In genomic region chrX:123184199-123184857, GRCh38 we compare ENCODE assay signal across 9 cellular contexts. TPM values are rescaled to one million over a fixed set of nuclear protein-coding genes. Genes with fewer than 3 reads are reported as not detected.
DNase-seq lines count a peak whose midpoint lies in the region; ATAC-seq and TF ChIP-seq lines count a peak whose summit lies in the region.
"Had no signal": no experiment of that assay in that cellular context is flagged by ENCODE, and none has a peak within 500 bp of the region (broad histone marks: within the 10 kb centered on the region; RNA-seq: fewer than 3 reads in every experiment).

Gene GRIA3 (plus strand): TSS chrX:123184278. CDS start chrX:123184536, 258 bp downstream.

- peak within 1 kb of the TSS; percentile 15 to 16 for H3K4me3 ChIP-seq in prostate gland

- no peak within 1 kb of the TSS for H3K27ac ChIP-seq in prostate gland

- H3K9me3 ChIP-seq in ES-I3 (ENCODE audit: control insufficient read depth, insufficient read depth, low read length) (no peaks in the 10 kb centered on the region), prostate gland (no peaks in the 10 kb centered on the region)

- 2% methylated on average over 26 of the region's 33 CpGs for WGBS in prostate gland

- POLR2A ChIA-PET in WTC11 (lab: Charles Lee), result interaction anchor here (1.2 kb wide), 1 partner anchor 9 kb away, joined by 4 read pairs; no protein-coding TSS in a partner anchor

- CTCF ChIA-PET in WTC11 (lab: Charles Lee), result interaction anchor here (1.2 kb wide), 1 partner anchor 20 kb away, joined by 4 read pairs; no protein-coding TSS in a partner anchor

- TF ChIP-seq CTCF in WTC11 (IDR thresholded peaks at IDR 0.05) (no peak), prostate gland (IDR thresholded peaks at IDR 0.05) (no peak)

- H3K27me3 ChIP-seq in prostate gland (replicated peaks; ENCODE audit: insufficient read depth), result no peaks in the 10 kb centered on the region

- H3K4me1 ChIP-seq in ES-I3 (ENCODE audit: insufficient read depth, low read length), result peaks cover 4% of the 10 kb centered on the region; the same call in 1 of the 2 replicates
- no peaks in the 10 kb centered on the region for H3K4me1 ChIP-seq in prostate gland (replicated peaks)

- peak within 1 kb of the TSS; percentile 80 for H3K4me3 Mint-ChIP-seq in WTC11

- H3K27me3 Mint-ChIP-seq in WTC11 (ENCODE audit: low read depth), result peaks cover 60% of the 10 kb centered on the region

- TF ChIP-seq POLR2A in prostate gland (IDR thresholded peaks at IDR 0.05), result no peak

- ATAC-seq in WTC11, result peak; percentile 3; the same call in 1 of the 2 replicates

- H3K27ac Mint-ChIP-seq in WTC11, result no peak within 1 kb of the TSS

- peaks cover 26% of the 10 kb centered on the region for H3K4me1 Mint-ChIP-seq in WTC11

- peak within 1 kb of the TSS; percentile 84; the same call in 1 of the 2 replicates for H3K9ac ChIP-seq in ES-I3 (ENCODE audit: low read depth, low read length)

- intact Hi-C loops in cardiac septum (cut with DNase I), result loop anchor here (10.0 kb wide), 1 partner anchor 240 kb away; no protein-coding TSS in a partner anchor
- intact Hi-C loops in prostate gland (cut with DNase I), result no loop called here

- no peaks in the 10 kb centered on the region for H3K9me3 Mint-ChIP-seq in WTC11

- H3K36me3 Mint-ChIP-seq in WTC11, result no peaks in the 10 kb centered on the region

- DNase-seq in WTC11 (ENCODE audit: low spot score) (no peak), cardiac septum (ENCODE audit: low spot score) (no peak), prostate gland (ENCODE audit: low spot score) (no peak), GM19240 (ENCODE audit: insufficient read length, low spot score) (no peak), NCI-H524 treated with DMSO at 0.1 percent for 48 hours (lab: John Stamatoyannopoulos, UW) (no peak), NCI-H345 (lab: John Stamatoyannopoulos, UW) (no peak)
- DNase-seq in stimulated activated naive CD4-positive, alpha-beta T cell (lab: John Stamatoyannopoulos, UW), result no peak
- DNase-seq: NCI-H1436 treated with DMSO at 0.1 percent for 48 hours had no signal

- H3K36me3 ChIP-seq in ES-I3 (ENCODE audit: insufficient read depth, low read length) (no peaks in the 10 kb centered on the region), prostate gland (no peaks in the 10 kb centered on the region)

TF ChIP-seq in WTC11, 78 proteins besides CTCF, POLR2A, EP300 and RAD21:
- TF ChIP-seq, protein P1, sequence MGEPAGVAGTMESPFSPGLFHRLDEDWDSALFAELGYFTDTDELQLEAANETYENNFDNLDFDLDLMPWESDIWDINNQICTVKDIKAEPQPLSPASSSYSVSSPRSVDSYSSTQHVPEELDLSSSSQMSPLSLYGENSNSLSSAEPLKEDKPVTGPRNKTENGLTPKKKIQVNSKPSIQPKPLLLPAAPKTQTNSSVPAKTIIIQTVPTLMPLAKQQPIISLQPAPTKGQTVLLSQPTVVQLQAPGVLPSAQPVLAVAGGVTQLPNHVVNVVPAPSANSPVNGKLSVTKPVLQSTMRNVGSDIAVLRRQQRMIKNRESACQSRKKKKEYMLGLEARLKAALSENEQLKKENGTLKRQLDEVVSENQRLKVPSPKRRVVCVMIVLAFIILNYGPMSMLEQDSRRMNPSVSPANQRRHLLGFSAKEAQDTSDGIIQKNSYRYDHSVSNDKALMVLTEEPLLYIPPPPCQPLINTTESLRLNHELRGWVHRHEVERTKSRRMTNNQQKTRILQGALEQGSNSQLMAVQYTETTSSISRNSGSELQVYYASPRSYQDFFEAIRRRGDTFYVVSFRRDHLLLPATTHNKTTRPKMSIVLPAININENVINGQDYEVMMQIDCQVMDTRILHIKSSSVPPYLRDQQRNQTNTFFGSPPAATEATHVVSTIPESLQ (CRISPR knock-in tag; IDR thresholded peaks at IDR 0.05), result no peak

RNA-seq across cellular contexts. Expression of gene GRIA3, which starts in this region (rescaled TPM):
- 3.8 to 5.3 TPM (median 4.2 TPM) in 3 replicates for total RNA-seq in WTC11 (2021)
- total RNA-seq in cardiac septum, result 14.2 TPM
- total RNA-seq in prostate gland, result 1 to 10 TPM; 1.1 to 1.6 TPM
